In the genomic region with DNA sequence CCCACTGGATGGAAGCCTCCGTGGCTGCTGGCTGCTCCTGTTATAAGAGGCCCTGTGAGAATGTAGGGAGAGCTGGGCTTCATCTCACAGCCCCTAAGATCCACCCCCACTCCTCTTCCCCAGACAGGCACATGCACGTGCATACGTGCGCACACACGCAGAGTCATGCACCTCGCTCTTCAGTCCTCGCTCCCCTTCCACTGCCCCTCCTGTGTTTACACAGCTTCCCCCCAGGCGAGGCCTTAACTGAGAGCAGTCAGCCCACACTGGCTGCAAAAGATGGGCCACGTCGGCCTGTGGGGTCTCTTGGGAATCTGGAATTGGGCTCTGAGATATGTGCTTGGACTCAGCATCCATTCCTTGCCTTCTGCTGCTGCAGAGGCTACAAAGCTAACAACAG, we compare ENCODE assay signal across 1 cellular context.
A peak's percentile ranks its signal among the peaks of the same experiment; 100 is the strongest.
TF ChIP-seq lines count a peak whose summit lies in the region.

No MANE protein-coding gene starts in this region.

TF ChIP-seq in IMR-90, 13 proteins besides CTCF, POLR2A, EP300 and RAD21:
- TF ChIP-seq BHLHE40 (IDR thresholded peaks at IDR 0.05; ENCODE audit: low read depth, low read length) (peak; percentile 37; the same call in 1 of the 2 replicates), FOS (IDR thresholded peaks at IDR 0.05; ENCODE audit: low read depth, low read length) (no peak)
